In genomic region chr2:179096090-179096489, GRCh38 we compare ENCODE assay signal across 8 cellular contexts. TPM values are rescaled to one million over a fixed set of nuclear protein-coding genes. Genes with fewer than 3 reads are reported as not detected.
DNase-seq lines count a peak whose midpoint lies in the region; ATAC-seq and TF ChIP-seq lines count a peak whose summit lies in the region.

No MANE protein-coding gene starts in this region.

- POLR2A ChIA-PET in activated naive CD8-positive, alpha-beta T cell treated with anti-CD3 and anti-CD28 coated beads, Interleukin-2, amount 10 ng/mL, durations not matched to agents 7 days and 5 days (lab: Charles Lee): no interaction called here

- H3K4me1 Mint-ChIP-seq in activated naive CD8-positive, alpha-beta T cell treated with anti-CD3 and anti-CD28 coated beads, Interleukin-2, amount 10 ng/mL, durations not matched to agents 7 days and 5 days: peaks cover 15% of the 10 kb centered on the region
- peaks cover 17% of the 10 kb centered on the region for H3K4me1 Mint-ChIP-seq in activated naive CD8-positive, alpha-beta T cell treated with anti-CD3 and anti-CD28 coated beads for 36 hours
- no peaks in the 10 kb centered on the region for H3K4me1 Mint-ChIP-seq in neural progenitor cell

- H3K4me3 ChIP-seq in upper lobe of right lung (no peak overlapping the region), neural progenitor cell (no peak overlapping the region)

- H3K36me3 Mint-ChIP-seq in activated naive CD8-positive, alpha-beta T cell treated with anti-CD3 and anti-CD28 coated beads, Interleukin-2, amount 10 ng/mL, durations not matched to agents 7 days and 5 days: peaks cover 5% of the 10 kb centered on the region
- no peaks in the 10 kb centered on the region for H3K36me3 Mint-ChIP-seq in activated naive CD8-positive, alpha-beta T cell treated with anti-CD3 and anti-CD28 coated beads for 36 hours
- H3K36me3 Mint-ChIP-seq in neural progenitor cell: no peaks in the 10 kb centered on the region

- H3F3A ChIP-seq in neural progenitor cell (ENCODE audit: low read depth): no peaks in the 10 kb centered on the region

- H4K20me1 ChIP-seq in neural progenitor cell (ENCODE audit: low read depth): no peaks in the 10 kb centered on the region

- H3K27ac Mint-ChIP-seq in activated naive CD8-positive, alpha-beta T cell treated with anti-CD3 and anti-CD28 coated beads, Interleukin-2, amount 10 ng/mL, durations not matched to agents 7 days and 5 days: peak overlapping the region; percentile 55
- no peak overlapping the region for H3K27ac Mint-ChIP-seq in activated naive CD8-positive, alpha-beta T cell treated with anti-CD3 and anti-CD28 coated beads for 36 hours
- no peak overlapping the region for H3K27ac Mint-ChIP-seq in neural progenitor cell

- peak overlapping the region; percentile 31 for H3K4me3 Mint-ChIP-seq in activated naive CD8-positive, alpha-beta T cell treated with anti-CD3 and anti-CD28 coated beads, Interleukin-2, amount 10 ng/mL, durations not matched to agents 7 days and 5 days
- H3K4me3 Mint-ChIP-seq in activated naive CD8-positive, alpha-beta T cell treated with anti-CD3 and anti-CD28 coated beads for 36 hours: no peak overlapping the region
- no peak overlapping the region for H3K4me3 Mint-ChIP-seq in neural progenitor cell

- peak; percentile 45 for DNase-seq in activated naive CD8-positive, alpha-beta T cell treated with anti-CD3 and anti-CD28 coated beads, Interleukin-2, amount 10 ng/mL, durations not matched to agents 7 days and 5 days
- no peak for DNase-seq in activated naive CD8-positive, alpha-beta T cell treated with anti-CD3 and anti-CD28 coated beads for 36 hours
- DNase-seq in upper lobe of right lung: no peak
- DNase-seq in neural progenitor cell (ENCODE audit: low spot score): no peak
- DNase-seq in NCI-H446 (lab: John Stamatoyannopoulos, UW): no peak
- DNase-seq in Ammon's horn (ENCODE audit: low spot score): no peak

- H3K27me3 ChIP-seq in upper lobe of right lung (no peaks in the 10 kb centered on the region), neural progenitor cell (no peaks in the 10 kb centered on the region)

- intact Hi-C loops in upper lobe of right lung (cut with DNase I): no loop called here

- H3K9me3 ChIP-seq in upper lobe of right lung (no peaks in the 10 kb centered on the region), neural progenitor cell (ENCODE audit: low read depth) (peaks cover 4% of the 10 kb centered on the region)

- no peak overlapping the region for H3K9ac ChIP-seq in neural progenitor cell

- H2AFZ ChIP-seq in neural progenitor cell (replicated peaks): no peak overlapping the region

- no peak for TF ChIP-seq CTCF in upper lobe of right lung (IDR thresholded peaks at IDR 0.05)
- TF ChIP-seq CTCF in neural progenitor cell (IDR thresholded peaks at IDR 0.05): no peak

- no peaks in the 10 kb centered on the region for H3K36me3 ChIP-seq in upper lobe of right lung
- no peaks in the 10 kb centered on the region for H3K36me3 ChIP-seq in neural progenitor cell

- H3K4me1 ChIP-seq in upper lobe of right lung: no peaks in the 10 kb centered on the region
- no peaks in the 10 kb centered on the region for H3K4me1 ChIP-seq in neural progenitor cell

- no peak overlapping the region for H3K4me2 ChIP-seq in neural progenitor cell

- TF ChIP-seq POLR2A in Raji (IDR thresholded peaks at IDR 0.05; ENCODE audit: insufficient read depth, low read depth, low read length): 0 out of 2 replicates have a peak, but pooled peaks have one; percentile 32

- no peaks in the 10 kb centered on the region for H3K79me2 ChIP-seq in neural progenitor cell (ENCODE audit: low read depth)

- peaks cover 8% of the 10 kb centered on the region for H3K9me3 Mint-ChIP-seq in activated naive CD8-positive, alpha-beta T cell treated with anti-CD3 and anti-CD28 coated beads, Interleukin-2, amount 10 ng/mL, durations not matched to agents 7 days and 5 days
- H3K9me3 Mint-ChIP-seq in activated naive CD8-positive, alpha-beta T cell treated with anti-CD3 and anti-CD28 coated beads for 36 hours: peaks cover 8% of the 10 kb centered on the region
- peaks cover 10% of the 10 kb centered on the region for H3K9me3 Mint-ChIP-seq in neural progenitor cell

- peak; percentile 100 for ATAC-seq in activated naive CD8-positive, alpha-beta T cell treated with anti-CD3 and anti-CD28 coated beads, Interleukin-2, amount 10 ng/mL, durations not matched to agents 7 days and 5 days (ENCODE audit: low read depth)
- ATAC-seq in HG02981 (IDR thresholded peaks at IDR 0.05; ENCODE audit: unreplicated experiment) (peak; percentile 98), upper lobe of right lung (peak; percentile 12)

- H3K27me3 Mint-ChIP-seq in activated naive CD8-positive, alpha-beta T cell treated with anti-CD3 and anti-CD28 coated beads, Interleukin-2, amount 10 ng/mL, durations not matched to agents 7 days and 5 days: peaks cover 2% of the 10 kb centered on the region
- H3K27me3 Mint-ChIP-seq in activated naive CD8-positive, alpha-beta T cell treated with anti-CD3 and anti-CD28 coated beads for 36 hours: no peaks in the 10 kb centered on the region
- no peaks in the 10 kb centered on the region for H3K27me3 Mint-ChIP-seq in neural progenitor cell (ENCODE audit: insufficient read depth, low read depth)

- no peak overlapping the region for H3K27ac ChIP-seq in upper lobe of right lung
- H3K27ac ChIP-seq in neural progenitor cell: no peak overlapping the region

RNA-seq across cellular contexts. Expression of gene CCDC141, which starts 46.2 kb away (rescaled TPM):
- total RNA-seq in activated naive CD8-positive, alpha-beta T cell treated with anti-CD3 and anti-CD28 coated beads, Interleukin-2, amount 10 ng/mL, durations not matched to agents 7 days and 5 days: 10 to 100 TPM; 11.8 to 15.0 TPM
- total RNA-seq in activated naive CD8-positive, alpha-beta T cell treated with anti-CD3 and anti-CD28 coated beads for 36 hours: 1 to 10 TPM; 4.8 to 5.6 TPM
- 25.7 TPM for total RNA-seq in upper lobe of right lung
- 0.46 and 1.8 TPM in 2 replicates for total RNA-seq in neural progenitor cell (ENCODE audit: low replicate concordance)

Comparison
In these comparisons a context has a peak if more than half of its experiments do, and no peak if none do; other contexts are left out.
1. ATAC-seq: peak in every context shown above with its lines; median percentile 100 in activated naive CD8-positive, alpha-beta T cell treated with anti-CD3 and anti-CD28 coated beads, Interleukin-2, amount 10 ng/mL, durations not matched to agents 7 days and 5 days; 98 in HG02981; 12 in upper lobe of right lung.